Comparison of ENCODE assay signal across 14 cellular contexts in the genomic region with DNA sequence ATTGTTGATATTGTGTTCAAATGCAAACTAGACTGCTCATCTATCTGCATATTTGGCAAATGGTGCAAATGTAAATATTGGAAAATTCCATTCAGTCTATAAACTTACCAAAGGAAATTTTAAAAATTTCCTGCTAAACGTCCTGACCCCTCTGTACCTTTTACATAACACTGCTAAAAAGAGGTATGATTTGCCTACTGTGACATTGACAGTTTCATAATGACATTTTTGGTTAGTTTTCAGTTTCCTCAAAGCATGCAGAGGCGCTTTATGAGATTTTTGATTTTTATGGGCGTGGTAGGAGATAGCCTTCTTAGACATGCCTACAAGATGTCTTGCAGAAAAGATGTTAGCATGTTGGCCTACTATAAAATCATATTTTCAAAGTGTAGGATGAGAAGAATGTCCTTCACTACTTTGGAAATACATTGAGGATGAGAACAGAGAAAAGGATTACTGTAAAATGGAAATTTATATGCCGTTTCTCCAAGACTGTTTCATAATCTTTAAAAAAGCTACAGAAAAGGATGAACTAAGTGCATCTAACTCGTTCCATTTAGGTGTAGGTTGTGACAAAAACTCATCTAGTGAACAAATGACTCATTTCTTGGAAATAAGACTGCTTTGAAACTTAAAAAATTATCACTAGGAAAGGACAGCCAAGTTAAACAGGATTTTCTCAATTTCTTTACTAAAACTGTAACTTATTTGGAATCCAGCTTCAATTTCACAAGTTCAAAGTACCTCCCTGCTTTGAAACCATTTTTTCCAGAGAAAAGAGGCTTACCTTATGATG. TPM values are rescaled to one million over a fixed set of nuclear protein-coding genes. Genes with fewer than 3 reads are reported as not detected.
DNase-seq lines count a peak whose midpoint lies in the region; ATAC-seq and TF ChIP-seq lines count a peak whose summit lies in the region.
"Had no signal": no experiment of that assay in that cellular context is flagged by ENCODE, and none has a peak within 500 bp of the region (broad histone marks: within the 10 kb centered on the region; RNA-seq: fewer than 3 reads in every experiment).

No MANE protein-coding gene starts in this region.

- H3K9me3 ChIP-seq in MM.1S (replicated peaks; ENCODE audit: insufficient read depth, low read length) (no peaks in the 10 kb centered on the region), MG63 (no peaks in the 10 kb centered on the region), suprapubic skin (no peaks in the 10 kb centered on the region)

- DNase-seq in GM06990 (ENCODE audit: extremely low read depth, insufficient read length), result no peak
- peak; percentile 17 for DNase-seq in MM.1S
- DNase-seq in MG63, result no peak
- no peak for DNase-seq in head of caudate nucleus
- DNase-seq in activated T-helper 1 cell treated with anti-CD3 and anti-CD28 coated beads, Interleukin-12 subunit alpha, Interleukin-12 subunit beta, Interleukin-2, Interleukin-4 antibody, amounts not matched to agents 30 ng/mL and 10 ng/mL and 1 ng/mL, durations not matched to agents 14 hours and 24 hours and 36 hours (ENCODE audit: low spot score), result no peak
- DNase-seq in suprapubic skin (ENCODE audit: low spot score in 2 of 2), result no peak
- DNase-seq: amniotic stem cell, foreskin keratinocyte, HFFc6, naive B cell, NCI-H187 treated with DMSO at 0.1 percent for 48 hours, T-helper 17 cell had no signal

- no peak overlapping the region for H3K4me2 ChIP-seq in MM.1S (ENCODE audit: low read depth, low read length)

- no peaks in the 10 kb centered on the region for H4K20me1 ChIP-seq in MM.1S (ENCODE audit: insufficient read depth, low read length)

- H3K79me2 ChIP-seq in MM.1S (ENCODE audit: low read length), result no peaks in the 10 kb centered on the region

- H3K9me3 Mint-ChIP-seq in activated T-helper 1 cell treated with anti-CD3 and anti-CD28 coated beads, Interleukin-12 subunit alpha, Interleukin-12 subunit beta, Interleukin-2, Interleukin-4 antibody, amounts not matched to agents 30 ng/mL and 10 ng/mL and 1 ng/mL, durations not matched to agents 14 hours and 24 hours and 36 hours, result no peaks in the 10 kb centered on the region
- H3K9me3 Mint-ChIP-seq: HFFc6 had no signal

- TF ChIP-seq POLR2A in suprapubic skin (IDR thresholded peaks at IDR 0.05), result no peak

- intact Hi-C loops in head of caudate nucleus (cut with DNase I), result no loop called here
- intact Hi-C loops in activated T-helper 1 cell treated with anti-CD3 and anti-CD28 coated beads, Interleukin-12 subunit alpha, Interleukin-12 subunit beta, Interleukin-2, Interleukin-4 antibody, amounts not matched to agents 30 ng/mL and 10 ng/mL and 1 ng/mL, durations not matched to agents 14 hours and 24 hours and 36 hours (cut with micrococcal nuclease), result no loop called here

- no peak for TF ChIP-seq EP300 in suprapubic skin (IDR thresholded peaks at IDR 0.05)

- no peak overlapping the region for H3K4me3 Mint-ChIP-seq in activated T-helper 1 cell treated with anti-CD3 and anti-CD28 coated beads, Interleukin-12 subunit alpha, Interleukin-12 subunit beta, Interleukin-2, Interleukin-4 antibody, amounts not matched to agents 30 ng/mL and 10 ng/mL and 1 ng/mL, durations not matched to agents 14 hours and 24 hours and 36 hours
- H3K4me3 Mint-ChIP-seq: HFFc6, naive B cell, T-helper 17 cell had no signal

- H3K27me3 Mint-ChIP-seq in activated T-helper 1 cell treated with anti-CD3 and anti-CD28 coated beads, Interleukin-12 subunit alpha, Interleukin-12 subunit beta, Interleukin-2, Interleukin-4 antibody, amounts not matched to agents 30 ng/mL and 10 ng/mL and 1 ng/mL, durations not matched to agents 14 hours and 24 hours and 36 hours (ENCODE audit: insufficient read depth), result peaks cover 26% of the 10 kb centered on the region

- H3K36me3 ChIP-seq in GM06990 (ENCODE audit: control insufficient read depth, insufficient read depth, low read length), result no peaks in the 10 kb centered on the region
- no peaks in the 10 kb centered on the region for H3K36me3 ChIP-seq in MM.1S (replicated peaks; ENCODE audit: insufficient read depth, low read length)
- no peaks in the 10 kb centered on the region for H3K36me3 ChIP-seq in MG63
- H3K36me3 ChIP-seq in suprapubic skin, result no peaks in the 10 kb centered on the region

- H3K9me2 ChIP-seq in MM.1S (replicated peaks; ENCODE audit: insufficient read depth, low read length), result no peaks in the 10 kb centered on the region

- no peak overlapping the region for H3K27ac ChIP-seq in MM.1S (ENCODE audit: low read length)
- H3K27ac ChIP-seq in suprapubic skin, result no peak overlapping the region
- H3K27ac ChIP-seq: foreskin keratinocyte had no signal

- H3K36me3 Mint-ChIP-seq in activated T-helper 1 cell treated with anti-CD3 and anti-CD28 coated beads, Interleukin-12 subunit alpha, Interleukin-12 subunit beta, Interleukin-2, Interleukin-4 antibody, amounts not matched to agents 30 ng/mL and 10 ng/mL and 1 ng/mL, durations not matched to agents 14 hours and 24 hours and 36 hours (ENCODE audit: low read depth), result no peaks in the 10 kb centered on the region

- ATAC-seq in GM18909 (IDR thresholded peaks at IDR 0.05; ENCODE audit: poor library complexity, unreplicated experiment) (peak; percentile 53), HG02610 (IDR thresholded peaks at IDR 0.05; ENCODE audit: unreplicated experiment) (peak; percentile 80)
- ATAC-seq: foreskin keratinocyte, T-helper 17 cell had no signal

- H3K4me1 ChIP-seq in MM.1S (ENCODE audit: low read length) (peaks cover 11% of the 10 kb centered on the region; the same call in 1 of the 2 replicates), suprapubic skin (no peaks in the 10 kb centered on the region)
- H3K4me1 ChIP-seq: foreskin keratinocyte had no signal

- 72% methylated on average over 5 of the region's 5 CpGs for WGBS in suprapubic skin

- H3K4me1 Mint-ChIP-seq in activated T-helper 1 cell treated with anti-CD3 and anti-CD28 coated beads, Interleukin-12 subunit alpha, Interleukin-12 subunit beta, Interleukin-2, Interleukin-4 antibody, amounts not matched to agents 30 ng/mL and 10 ng/mL and 1 ng/mL, durations not matched to agents 14 hours and 24 hours and 36 hours (ENCODE audit: low read depth), result peaks cover 37% of the 10 kb centered on the region

- TF ChIP-seq CTCF in GM06990 (IDR thresholded peaks at IDR 0.05; ENCODE audit: insufficient read depth, low read length, poor library complexity, severe bottlenecking) (no peak), MM.1S (IDR thresholded peaks at IDR 0.05; ENCODE audit: low read length) (no peak), suprapubic skin (IDR thresholded peaks at IDR 0.05) (no peak)

- no peak overlapping the region for H2AFZ ChIP-seq in MM.1S (ENCODE audit: low read length)

- H3K27ac Mint-ChIP-seq in activated T-helper 1 cell treated with anti-CD3 and anti-CD28 coated beads, Interleukin-12 subunit alpha, Interleukin-12 subunit beta, Interleukin-2, Interleukin-4 antibody, amounts not matched to agents 30 ng/mL and 10 ng/mL and 1 ng/mL, durations not matched to agents 14 hours and 24 hours and 36 hours, result no peak overlapping the region
- H3K27ac Mint-ChIP-seq: HFFc6, T-helper 17 cell had no signal

- H3K27me3 ChIP-seq in GM06990 (replicated peaks; ENCODE audit: control insufficient read depth, insufficient read depth, low read length) (no peaks in the 10 kb centered on the region), MM.1S (replicated peaks; ENCODE audit: insufficient read depth, low read length) (peaks cover 7% of the 10 kb centered on the region; the same call in 1 of the 2 replicates), MG63 (no peaks in the 10 kb centered on the region), suprapubic skin (peaks cover 6% of the 10 kb centered on the region)

- H3K4me3 ChIP-seq in GM06990 (replicated peaks; ENCODE audit: low read depth, low read length) (peak overlapping the region; percentile 26; the same call in 1 of the 2 replicates), MM.1S (ENCODE audit: low read length) (no peak overlapping the region), MG63 (no peak overlapping the region), suprapubic skin (no peak overlapping the region)

- H3K9ac ChIP-seq in MM.1S (ENCODE audit: low read length), result no peak overlapping the region

- H3F3A ChIP-seq in MM.1S (ENCODE audit: insufficient read depth, low read length), result no peaks in the 10 kb centered on the region

RNA-seq across cellular contexts. Expression of a gene that starts 14.5 kb away (rescaled TPM):
- total RNA-seq in MG63 (2014; rRNA removed; shearing (Covaris generic); ENCODE audit: low replicate concordance), result not detected in 2 replicates
- total RNA-seq in activated T-helper 1 cell treated with anti-CD3 and anti-CD28 coated beads, Interleukin-12 subunit alpha, Interleukin-12 subunit beta, Interleukin-2, Interleukin-4 antibody, amounts not matched to agents 30 ng/mL and 10 ng/mL and 1 ng/mL, durations not matched to agents 14 hours and 24 hours and 36 hours, result not detected in 2 replicates
- 10 to 100 TPM; 11.5 to 41.1 (median 18.1) TPM for total RNA-seq in suprapubic skin
- total RNA-seq: foreskin keratinocyte, T-helper 17 cell had no signal

RNA-seq across cellular contexts. Expression of a gene that starts 28.7 kb away (rescaled TPM):
- not detected in 2 replicates for total RNA-seq in MG63 (2014; rRNA removed; shearing (Covaris generic); ENCODE audit: low replicate concordance)
- not detected in 2 replicates for total RNA-seq in activated T-helper 1 cell treated with anti-CD3 and anti-CD28 coated beads, Interleukin-12 subunit alpha, Interleukin-12 subunit beta, Interleukin-2, Interleukin-4 antibody, amounts not matched to agents 30 ng/mL and 10 ng/mL and 1 ng/mL, durations not matched to agents 14 hours and 24 hours and 36 hours
- 1 to 10 TPM in 2 of 4 donors, under 1 TPM in 1, not detected in 1; 0.57 to 1.9 (median 1.1) TPM for total RNA-seq in suprapubic skin
- total RNA-seq: foreskin keratinocyte, T-helper 17 cell had no signal

RNA-seq across cellular contexts. Expression of a gene that starts 43.5 kb away (rescaled TPM):
- 1.4 and 1.9 TPM in 2 replicates for total RNA-seq in MG63 (2014; rRNA removed; shearing (Covaris generic); ENCODE audit: low replicate concordance)
- total RNA-seq in activated T-helper 1 cell treated with anti-CD3 and anti-CD28 coated beads, Interleukin-12 subunit alpha, Interleukin-12 subunit beta, Interleukin-2, Interleukin-4 antibody, amounts not matched to agents 30 ng/mL and 10 ng/mL and 1 ng/mL, durations not matched to agents 14 hours and 24 hours and 36 hours, result 0.23 TPM in 1 of 2 replicates, not detected in the other
- under 1 TPM in 2 of 4 donors, not detected in 2; 0.26 to 0.39 TPM for total RNA-seq in suprapubic skin
- total RNA-seq: foreskin keratinocyte, T-helper 17 cell had no signal

Comparison
In these comparisons a context has a peak if more than half of its experiments do, and no peak if none do; other contexts are left out.
1. RNA of a gene that starts 14.5 kb away (total RNA-seq): 11.5 to 41.1 TPM in suprapubic skin; not detected in MG63 and not detected in activated T-helper 1 cell treated with anti-CD3 and anti-CD28 coated beads, Interleukin-12 subunit alpha, Interleukin-12 subunit beta, Interleukin-2, Interleukin-4 antibody, amounts not matched to agents 30 ng/mL and 10 ng/mL and 1 ng/mL, durations not matched to agents 14 hours and 24 hours and 36 hours; every median in the first group is over 10 times any median in the second.